In genomic region chr6:148761532-148761951, GRCh38 we compare ENCODE assay signal across 1 cellular context.
TF ChIP-seq lines count a peak whose summit lies in the region.

No MANE protein-coding gene starts in this region.

TF ChIP-seq in IMR-90, 13 proteins besides CTCF, POLR2A, EP300 and RAD21:
- TF ChIP-seq MAZ (IDR thresholded peaks at IDR 0.05; ENCODE audit: borderline replicate concordance, low read depth, low read length), result no peak
- TF ChIP-seq, protein P1, sequence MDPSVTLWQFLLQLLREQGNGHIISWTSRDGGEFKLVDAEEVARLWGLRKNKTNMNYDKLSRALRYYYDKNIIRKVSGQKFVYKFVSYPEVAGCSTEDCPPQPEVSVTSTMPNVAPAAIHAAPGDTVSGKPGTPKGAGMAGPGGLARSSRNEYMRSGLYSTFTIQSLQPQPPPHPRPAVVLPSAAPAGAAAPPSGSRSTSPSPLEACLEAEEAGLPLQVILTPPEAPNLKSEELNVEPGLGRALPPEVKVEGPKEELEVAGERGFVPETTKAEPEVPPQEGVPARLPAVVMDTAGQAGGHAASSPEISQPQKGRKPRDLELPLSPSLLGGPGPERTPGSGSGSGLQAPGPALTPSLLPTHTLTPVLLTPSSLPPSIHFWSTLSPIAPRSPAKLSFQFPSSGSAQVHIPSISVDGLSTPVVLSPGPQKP (IDR thresholded peaks at IDR 0.05; ENCODE audit: borderline replicate concordance, low read depth, low read length), result no peak
- TF ChIP-seq BHLHE40 (IDR thresholded peaks at IDR 0.05; ENCODE audit: low read depth, low read length), result no peak
- TF ChIP-seq NFE2L2 (IDR thresholded peaks at IDR 0.05; ENCODE audit: low read depth, low read length), result no peak
- no peak for TF ChIP-seq MAFK (IDR thresholded peaks at IDR 0.05; ENCODE audit: low read depth, low read length)
- no peak for TF ChIP-seq RCOR1 (IDR thresholded peaks at IDR 0.05; ENCODE audit: insufficient replicate concordance, low read length)
- TF ChIP-seq MXI1 (IDR thresholded peaks at IDR 0.05; ENCODE audit: borderline replicate concordance, low read depth, low read length), result no peak
- TF ChIP-seq RFX5 (IDR thresholded peaks at IDR 0.05; ENCODE audit: low read depth, low read length), result no peak
- TF ChIP-seq, protein P2, sequence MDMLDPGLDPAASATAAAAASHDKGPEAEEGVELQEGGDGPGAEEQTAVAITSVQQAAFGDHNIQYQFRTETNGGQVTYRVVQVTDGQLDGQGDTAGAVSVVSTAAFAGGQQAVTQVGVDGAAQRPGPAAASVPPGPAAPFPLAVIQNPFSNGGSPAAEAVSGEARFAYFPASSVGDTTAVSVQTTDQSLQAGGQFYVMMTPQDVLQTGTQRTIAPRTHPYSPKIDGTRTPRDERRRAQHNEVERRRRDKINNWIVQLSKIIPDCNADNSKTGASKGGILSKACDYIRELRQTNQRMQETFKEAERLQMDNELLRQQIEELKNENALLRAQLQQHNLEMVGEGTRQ (IDR thresholded peaks at IDR 0.05; ENCODE audit: low read depth, low read length), result no peak
- no peak for TF ChIP-seq CHD1 (IDR thresholded peaks at IDR 0.05; ENCODE audit: low read depth, low read length)
- TF ChIP-seq CEBPB (IDR thresholded peaks at IDR 0.05; ENCODE audit: low read depth, low read length), result no peak
- no peak for TF ChIP-seq FOS (IDR thresholded peaks at IDR 0.05; ENCODE audit: low read depth, low read length)
- TF ChIP-seq SMC3 (IDR thresholded peaks at IDR 0.05; ENCODE audit: low read depth, low read length), result no peak
TF ChIP-seq in IMR-90: peak in this region for 0.
